ENCODE assay signal across 23 cellular contexts in genomic region chr16:852451-853185, GRCh38. TPM values are rescaled to one million over a fixed set of nuclear protein-coding genes. Genes with fewer than 3 reads are reported as not detected.
"Had no signal": no experiment of that assay in that cellular context is flagged by ENCODE, and none has a peak within 500 bp of the region (broad histone marks: within the 10 kb centered on the region; RNA-seq: fewer than 3 reads in every experiment).

No MANE protein-coding gene starts in this region.

- H3K9me3 ChIP-seq: ascending aorta, transverse colon had no signal

- H3K27me3 Mint-ChIP-seq: activated CD4-positive, alpha-beta memory T cell treated with anti-CD3 and anti-CD28 coated beads, Interleukin-2, amount 10 ng/mL, durations not matched to agents 7 days and 5 days; activated CD4-positive, alpha-beta T cell treated with anti-CD3 and anti-CD28 coated beads for 36 hours; naive thymus-derived CD4-positive, alpha-beta T cell had no signal

- H3K4me3 Mint-ChIP-seq: activated CD4-positive, alpha-beta memory T cell treated with anti-CD3 and anti-CD28 coated beads, Interleukin-2, amount 10 ng/mL, durations not matched to agents 7 days and 5 days; activated CD4-positive, alpha-beta T cell treated with anti-CD3 and anti-CD28 coated beads for 36 hours; activated naive CD8-positive, alpha-beta T cell treated with anti-CD3 and anti-CD28 coated beads, Interleukin-2, amount 10 ng/mL, durations not matched to agents 7 days and 5 days; activated T-cell treated with anti-CD3 and anti-CD28 coated beads, Interleukin-2, amount 50 U/mL, for 72 hours; naive thymus-derived CD4-positive, alpha-beta T cell had no signal

- H3K27ac Mint-ChIP-seq: activated CD4-positive, alpha-beta memory T cell treated with anti-CD3 and anti-CD28 coated beads, Interleukin-2, amount 10 ng/mL, durations not matched to agents 7 days and 5 days; activated CD4-positive, alpha-beta T cell treated with anti-CD3 and anti-CD28 coated beads for 36 hours; activated naive CD8-positive, alpha-beta T cell treated with anti-CD3 and anti-CD28 coated beads, Interleukin-2, amount 10 ng/mL, durations not matched to agents 7 days and 5 days; activated T-cell treated with anti-CD3 and anti-CD28 coated beads, Interleukin-2, amount 50 U/mL, for 72 hours; naive thymus-derived CD4-positive, alpha-beta T cell had no signal

- FAIRE-seq: bronchial epithelial cell, colon had no signal

- H3K4me1 Mint-ChIP-seq: activated CD4-positive, alpha-beta memory T cell treated with anti-CD3 and anti-CD28 coated beads, Interleukin-2, amount 10 ng/mL, durations not matched to agents 7 days and 5 days; activated CD4-positive, alpha-beta T cell treated with anti-CD3 and anti-CD28 coated beads for 36 hours; activated naive CD8-positive, alpha-beta T cell treated with anti-CD3 and anti-CD28 coated beads, Interleukin-2, amount 10 ng/mL, durations not matched to agents 7 days and 5 days; naive thymus-derived CD4-positive, alpha-beta T cell had no signal

- DNase-seq: activated CD4-positive, alpha-beta memory T cell treated with anti-CD3 and anti-CD28 coated beads, Interleukin-2, amount 10 ng/mL, durations not matched to agents 7 days and 5 days; activated CD4-positive, alpha-beta T cell treated with anti-CD3 and anti-CD28 coated beads for 36 hours; activated CD8-positive, alpha-beta memory T cell treated with anti-CD3 and anti-CD28 coated beads, Interleukin-2, amount 50 U/mL, for 4 hours; activated gamma-delta T cell treated with Interleukin-2 at 50 U/mL for 16 hours; activated naive CD8-positive, alpha-beta T cell treated with anti-CD3 and anti-CD28 coated beads, Interleukin-2, amount 10 ng/mL, durations not matched to agents 7 days and 5 days; activated T-cell treated with anti-CD3 and anti-CD28 coated beads, Interleukin-2, amount 50 U/mL, for 72 hours; esophagus squamous epithelium; foreskin fibroblast; heart right ventricle; naive thymus-derived CD4-positive, alpha-beta T cell; stimulated activated CD4-positive, alpha-beta T cell treated with anti-CD3 and anti-CD28 coated beads, Interleukin-15, amount 100 ng/mL, for 24 hours; stimulated activated CD4-positive, alpha-beta T cell treated with anti-CD3 and anti-CD28 coated beads, Interleukin-4, amount 100 ng/mL, for 4 hours; T-helper 1 cell; transverse colon; WERI-Rb-1 had no signal

- ATAC-seq: activated CD4-positive, alpha-beta T cell treated with anti-CD3 and anti-CD28 coated beads for 36 hours; activated T-cell treated with anti-CD3 and anti-CD28 coated beads, Interleukin-2, amount 50 U/mL, for 72 hours; naive thymus-derived CD4-positive, alpha-beta T cell had no signal

- H3K4me3 ChIP-seq: ascending aorta, esophagus squamous epithelium, heart right ventricle, lung, SK-N-MC, transverse colon had no signal

- H3K27me3 ChIP-seq: ascending aorta, esophagus squamous epithelium, transverse colon had no signal

- H3K27ac ChIP-seq: ascending aorta, esophagus squamous epithelium, heart right ventricle, SK-N-MC, transverse colon, WERI-Rb-1 had no signal

- H3K4me1 ChIP-seq: ascending aorta, esophagus squamous epithelium, heart right ventricle, transverse colon had no signal

- H3K36me3 ChIP-seq: ascending aorta, esophagus squamous epithelium, heart right ventricle, transverse colon, WERI-Rb-1 had no signal

RNA-seq across cellular contexts. Expression of gene GNG13, which starts 52.1 kb away (rescaled TPM):
- total RNA-seq: activated CD4-positive, alpha-beta memory T cell treated with anti-CD3 and anti-CD28 coated beads, Interleukin-2, amount 10 ng/mL, durations not matched to agents 7 days and 5 days; activated CD4-positive, alpha-beta T cell treated with anti-CD3 and anti-CD28 coated beads for 36 hours; activated naive CD8-positive, alpha-beta T cell treated with anti-CD3 and anti-CD28 coated beads, Interleukin-2, amount 10 ng/mL, durations not matched to agents 7 days and 5 days; activated T-cell treated with anti-CD3 and anti-CD28 coated beads, Interleukin-2, amount 50 U/mL, for 72 hours; ascending aorta; bronchial epithelial cell; esophagus squamous epithelium; heart right ventricle; kidney epithelial cell; lung; mononuclear cell; naive thymus-derived CD4-positive, alpha-beta T cell; skeletal muscle tissue had no signal
- polyA plus RNA-seq: heart right ventricle; lung; naive thymus-derived CD4-positive, alpha-beta T cell had no signal
